ENCODE assay signal across 1 cellular context in genomic region chr13:21061077-21061945, GRCh38.
TF ChIP-seq lines count a peak whose summit lies in the region.

Gene LATS2, minus strand, starts transcription at chr13:21061586. Its CDS starts 15,560 bp downstream, at chr13:21046026.

TF ChIP-seq in WTC11, 78 proteins besides CTCF, POLR2A, EP300 and RAD21 (continued from another document):
- TF ChIP-seq ZSCAN18 (CRISPR knock-in tag; IDR thresholded peaks at IDR 0.05) (no peak), PRDM15 (CRISPR knock-in tag; IDR thresholded peaks at IDR 0.05) (0 out of 2 replicates have a peak, but pooled peaks have one; percentile 22), USF2 (CRISPR knock-in tag; IDR thresholded peaks at IDR 0.05) (peak; percentile 98), RELA (CRISPR knock-in tag; IDR thresholded peaks at IDR 0.05; ENCODE audit: borderline replicate concordance) (no peak), PREB (CRISPR knock-in tag; IDR thresholded peaks at IDR 0.05; ENCODE audit: borderline replicate concordance) (no peak), OVOL2 (CRISPR knock-in tag; IDR thresholded peaks at IDR 0.05; ENCODE audit: borderline replicate concordance) (no peak), ESRRA (CRISPR knock-in tag; IDR thresholded peaks at IDR 0.05; ENCODE audit: borderline replicate concordance) (no peak), ZNF396 (CRISPR knock-in tag; IDR thresholded peaks at IDR 0.05; ENCODE audit: borderline replicate concordance) (no peak)
- TF ChIP-seq, protein P1, sequence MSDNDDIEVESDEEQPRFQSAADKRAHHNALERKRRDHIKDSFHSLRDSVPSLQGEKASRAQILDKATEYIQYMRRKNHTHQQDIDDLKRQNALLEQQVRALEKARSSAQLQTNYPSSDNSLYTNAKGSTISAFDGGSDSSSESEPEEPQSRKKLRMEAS (CRISPR knock-in tag; IDR thresholded peaks at IDR 0.05): 0 out of 2 replicates have a peak, but pooled peaks have one; percentile 56
- TF ChIP-seq, protein P2, sequence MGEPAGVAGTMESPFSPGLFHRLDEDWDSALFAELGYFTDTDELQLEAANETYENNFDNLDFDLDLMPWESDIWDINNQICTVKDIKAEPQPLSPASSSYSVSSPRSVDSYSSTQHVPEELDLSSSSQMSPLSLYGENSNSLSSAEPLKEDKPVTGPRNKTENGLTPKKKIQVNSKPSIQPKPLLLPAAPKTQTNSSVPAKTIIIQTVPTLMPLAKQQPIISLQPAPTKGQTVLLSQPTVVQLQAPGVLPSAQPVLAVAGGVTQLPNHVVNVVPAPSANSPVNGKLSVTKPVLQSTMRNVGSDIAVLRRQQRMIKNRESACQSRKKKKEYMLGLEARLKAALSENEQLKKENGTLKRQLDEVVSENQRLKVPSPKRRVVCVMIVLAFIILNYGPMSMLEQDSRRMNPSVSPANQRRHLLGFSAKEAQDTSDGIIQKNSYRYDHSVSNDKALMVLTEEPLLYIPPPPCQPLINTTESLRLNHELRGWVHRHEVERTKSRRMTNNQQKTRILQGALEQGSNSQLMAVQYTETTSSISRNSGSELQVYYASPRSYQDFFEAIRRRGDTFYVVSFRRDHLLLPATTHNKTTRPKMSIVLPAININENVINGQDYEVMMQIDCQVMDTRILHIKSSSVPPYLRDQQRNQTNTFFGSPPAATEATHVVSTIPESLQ (CRISPR knock-in tag; IDR thresholded peaks at IDR 0.05): no peak
